15 cellular contexts compared by ENCODE assay signal in genomic region chr1:104991702-104992101, GRCh38.
A peak's percentile ranks its signal among the peaks of the same experiment; 100 is the strongest.
DNase-seq lines count a peak whose midpoint lies in the region; TF ChIP-seq lines count a peak whose summit lies in the region.
"Had no signal": no experiment of that assay in that cellular context is flagged by ENCODE, and none has a peak within 500 bp of the region (broad histone marks: within the 10 kb centered on the region; RNA-seq: fewer than 3 reads in every experiment).

No MANE protein-coding gene starts in this region.

- no peaks in the 10 kb centered on the region for H3K79me2 ChIP-seq in neural cell (replicated peaks; ENCODE audit: insufficient read depth, low read length)

- H3K9me3 ChIP-seq in neural cell (ENCODE audit: low read length): no peaks in the 10 kb centered on the region
- H3K9me3 ChIP-seq: prostate gland had no signal

- no peak overlapping the region for H2AFZ ChIP-seq in neural cell (ENCODE audit: low read depth, low read length)
- H2AFZ ChIP-seq: GM23338 had no signal

- H3K4me2 ChIP-seq in neural cell (ENCODE audit: low read length): peak overlapping the region; percentile 62
- H3K4me2 ChIP-seq: GM23338, smooth muscle cell had no signal

- no peaks in the 10 kb centered on the region for H3K27me3 ChIP-seq in neural cell (ENCODE audit: insufficient read depth, low read depth, low read length)
- H3K27me3 ChIP-seq: heart right ventricle had no signal

- no peaks in the 10 kb centered on the region for H3K36me3 ChIP-seq in neural cell (ENCODE audit: insufficient read depth, low read length)
- H3K36me3 ChIP-seq: heart right ventricle had no signal

- peak; percentile 31 for TF ChIP-seq RAD21 in neural cell (conservative IDR thresholded peaks at IDR 0.05)

- H3K27ac ChIP-seq in neural cell (ENCODE audit: low read length): peak overlapping the region; percentile 67
- H3K27ac ChIP-seq: heart right ventricle, prostate gland had no signal

- TF ChIP-seq CTCF in LNCaP clone FGC (IDR thresholded peaks at IDR 0.05; ENCODE audit: control insufficient read depth, extremely low read depth, insufficient read depth) (no peak), neural cell (IDR thresholded peaks at IDR 0.05; ENCODE audit: poor library complexity, severe bottlenecking) (no peak)

- H3F3A ChIP-seq in neural cell (ENCODE audit: insufficient read depth, low read length, poor library complexity, severe bottlenecking): peaks cover 5% of the 10 kb centered on the region

- DNase-seq in LNCaP clone FGC (ENCODE audit: low read depth) (peak; percentile 72), NCI-H2029 (lab: John Stamatoyannopoulos, UW) (peak; percentile 51), NCI-H748 treated with DMSO at 0.1 percent for 48 hours (lab: John Stamatoyannopoulos, UW) (peak; percentile 89), globus pallidus (ENCODE audit: low spot score) (no peak), LoVo (ENCODE audit: low spot score) (no peak)
- no peak for DNase-seq in activated naive CD4-positive, alpha-beta T cell treated with Interleukin-2 at 50 U/mL for 16 hours
- DNase-seq: activated CD8-positive, alpha-beta T cell treated with anti-CD3 and anti-CD28 coated beads for 36 hours; CD4-positive, CD25-positive, alpha-beta regulatory T cell; dermis blood vessel endothelial cell; heart right ventricle; NCI-H2227 treated with DMSO at 0.1 percent for 48 hours had no signal

- no peak overlapping the region for H3K4me3 ChIP-seq in LNCaP clone FGC (ENCODE audit: low read depth, low read length)
- peak overlapping the region; percentile 35 for H3K4me3 ChIP-seq in neural cell (ENCODE audit: low read length)
- H3K4me3 ChIP-seq: GM23338, heart right ventricle, prostate gland, smooth muscle cell had no signal

- TF ChIP-seq EP300 in neural cell (conservative IDR thresholded peaks at IDR 0.05; ENCODE audit: poor library complexity, severe bottlenecking): peak; percentile 94

- no peak overlapping the region for H3K9ac ChIP-seq in neural cell (ENCODE audit: low read length)

- no peaks in the 10 kb centered on the region for H4K20me1 ChIP-seq in neural cell (ENCODE audit: insufficient read depth)

- no peaks in the 10 kb centered on the region for H3K9me2 ChIP-seq in neural cell (ENCODE audit: insufficient read depth, low read length)

TF ChIP-seq in neural cell, 6 proteins besides CTCF, POLR2A, EP300 and RAD21:
- TF ChIP-seq TAF1 (IDR thresholded peaks at IDR 0.05; ENCODE audit: low read depth) (no peak), MXI1 (conservative IDR thresholded peaks at IDR 0.05; ENCODE audit: poor library complexity, severe bottlenecking) (no peak), EZH2 (IDR thresholded peaks at IDR 0.05; ENCODE audit: borderline replicate concordance, insufficient read depth, low read length, poor library complexity, severe bottlenecking) (no peak), SMC3 (conservative IDR thresholded peaks at IDR 0.05; ENCODE audit: poor library complexity) (no peak), REST (IDR thresholded peaks at IDR 0.05; ENCODE audit: borderline replicate concordance) (peak; percentile 79), POLR2AphosphoS5 (IDR thresholded peaks at IDR 0.05) (peak; percentile 95)

Comparison
In these comparisons a context has a peak if more than half of its experiments do, and no peak if none do; other contexts are left out.
1. DNase-seq: peak in LNCaP clone FGC (single experiment), NCI-H2029 (single experiment) and NCI-H748 treated with DMSO at 0.1 percent for 48 hours (single experiment); none in globus pallidus (single experiment), LoVo (single experiment) and activated naive CD4-positive, alpha-beta T cell treated with Interleukin-2 at 50 U/mL for 16 hours (single experiment).